In the genomic region with DNA sequence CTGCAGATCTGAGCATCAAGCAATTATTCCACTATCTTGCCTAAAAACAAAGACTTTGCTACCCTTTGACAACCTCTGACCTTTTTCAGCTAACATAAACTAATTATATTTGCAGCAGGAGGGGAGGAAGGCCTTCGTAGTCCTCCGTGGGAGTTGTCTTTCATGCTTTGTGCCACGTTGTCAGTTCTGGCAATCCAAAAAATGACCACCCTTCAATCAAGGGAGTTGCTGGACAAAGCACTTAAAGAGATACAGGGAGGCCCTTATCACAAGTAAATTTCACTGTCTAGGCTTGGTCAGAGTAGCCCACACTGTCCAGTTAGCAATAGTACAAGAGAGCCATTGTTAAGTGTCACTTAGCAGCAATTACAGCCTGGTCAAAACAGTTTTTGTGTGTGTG, we compare ENCODE assay signal across 23 cellular contexts.
"Had no signal": no experiment of that assay in that cellular context is flagged by ENCODE, and none has a peak within 500 bp of the region (broad histone marks: within the 10 kb centered on the region; RNA-seq: fewer than 3 reads in every experiment).

No MANE protein-coding gene starts in this region.

- H3K4me3 Mint-ChIP-seq: activated T-helper 17 cell treated with anti-CD3 and anti-CD28 coated beads, Interleukin-2, amount 50 U/mL, for 72 hours; memory B cell; nephron progenitor cell; stimulated activated naive CD8-positive, alpha-beta T cell treated with anti-CD3 and anti-CD28 coated beads, Interleukin-15, amount 100 ng/mL, for 72 hours had no signal

- H3K4me1 Mint-ChIP-seq: activated T-helper 17 cell treated with anti-CD3 and anti-CD28 coated beads, Interleukin-2, amount 50 U/mL, for 72 hours; memory B cell; stimulated activated naive CD8-positive, alpha-beta T cell treated with anti-CD3 and anti-CD28 coated beads, Interleukin-15, amount 100 ng/mL, for 72 hours had no signal

- H3K36me3 ChIP-seq: adrenal gland, right atrium auricular region, suprapubic skin, transverse colon, WERI-Rb-1 had no signal

- DNase-seq: activated CD4-positive, alpha-beta T cell treated with anti-CD3 and anti-CD28 coated beads, Interleukin-2, amount 50 U/mL, for 1 hour; activated CD4-positive, CD25-positive, alpha-beta regulatory T cell treated with anti-CD3 and anti-CD28 coated beads, Interleukin-2, amount 50 U/mL, for 72 hours; activated T-cell treated with anti-CD3 and anti-CD28 coated beads, Interleukin-2, amount 50 U/mL, for 1 hour; adrenal gland; central memory CD4-positive, alpha-beta T cell; dermis blood vessel endothelial cell; effector memory CD4-positive, alpha-beta T cell; foreskin melanocyte; head of caudate nucleus; hypothalamus; nephron progenitor cell; occipital lobe; stimulated activated CD4-positive, alpha-beta T cell treated with anti-CD3 and anti-CD28 coated beads, Interleukin-12 subunit alpha, Interleukin-12 subunit beta, amount 100 ng/mL, for 4 hours; stimulated activated naive CD8-positive, alpha-beta T cell treated with anti-CD3 and anti-CD28 coated beads, Interleukin-15, amount 100 ng/mL, for 72 hours; T-helper 1 cell; transverse colon; WERI-Rb-1 had no signal

- H3K36me3 Mint-ChIP-seq: memory B cell had no signal

- H3K27me3 ChIP-seq: adrenal gland, right atrium auricular region, suprapubic skin, transverse colon had no signal

- H3K4me3 ChIP-seq: adrenal gland, right atrium auricular region, suprapubic skin, transverse colon had no signal

- H3K27ac Mint-ChIP-seq: activated naive CD4-positive, alpha-beta T cell treated with anti-CD3 and anti-CD28 coated beads, Interleukin-2, amount 50 U/mL, for 72 hours; activated T-helper 17 cell treated with anti-CD3 and anti-CD28 coated beads, Interleukin-2, amount 50 U/mL, for 72 hours; memory B cell; nephron progenitor cell; stimulated activated naive CD8-positive, alpha-beta T cell treated with anti-CD3 and anti-CD28 coated beads, Interleukin-15, amount 100 ng/mL, for 72 hours had no signal

- H3K27me3 Mint-ChIP-seq: activated T-helper 17 cell treated with anti-CD3 and anti-CD28 coated beads, Interleukin-2, amount 50 U/mL, for 72 hours; memory B cell; stimulated activated naive CD8-positive, alpha-beta T cell treated with anti-CD3 and anti-CD28 coated beads, Interleukin-15, amount 100 ng/mL, for 72 hours had no signal

- H3K9me3 ChIP-seq: adrenal gland, right atrium auricular region, suprapubic skin, transverse colon had no signal

- ATAC-seq: activated naive CD4-positive, alpha-beta T cell treated with anti-CD3 and anti-CD28 coated beads, Interleukin-2, amount 50 U/mL, for 72 hours; activated T-helper 17 cell treated with anti-CD3 and anti-CD28 coated beads, Interleukin-2, amount 50 U/mL, for 72 hours; esophagus mucosa; stimulated activated naive CD8-positive, alpha-beta T cell treated with anti-CD3 and anti-CD28 coated beads, Interleukin-15, amount 100 ng/mL, for 72 hours had no signal

- H3K4me1 ChIP-seq: adrenal gland, right atrium auricular region, suprapubic skin, transverse colon had no signal

- H3K27ac ChIP-seq: adrenal gland, right atrium auricular region, suprapubic skin, transverse colon, WERI-Rb-1 had no signal
